In the genomic region with DNA sequence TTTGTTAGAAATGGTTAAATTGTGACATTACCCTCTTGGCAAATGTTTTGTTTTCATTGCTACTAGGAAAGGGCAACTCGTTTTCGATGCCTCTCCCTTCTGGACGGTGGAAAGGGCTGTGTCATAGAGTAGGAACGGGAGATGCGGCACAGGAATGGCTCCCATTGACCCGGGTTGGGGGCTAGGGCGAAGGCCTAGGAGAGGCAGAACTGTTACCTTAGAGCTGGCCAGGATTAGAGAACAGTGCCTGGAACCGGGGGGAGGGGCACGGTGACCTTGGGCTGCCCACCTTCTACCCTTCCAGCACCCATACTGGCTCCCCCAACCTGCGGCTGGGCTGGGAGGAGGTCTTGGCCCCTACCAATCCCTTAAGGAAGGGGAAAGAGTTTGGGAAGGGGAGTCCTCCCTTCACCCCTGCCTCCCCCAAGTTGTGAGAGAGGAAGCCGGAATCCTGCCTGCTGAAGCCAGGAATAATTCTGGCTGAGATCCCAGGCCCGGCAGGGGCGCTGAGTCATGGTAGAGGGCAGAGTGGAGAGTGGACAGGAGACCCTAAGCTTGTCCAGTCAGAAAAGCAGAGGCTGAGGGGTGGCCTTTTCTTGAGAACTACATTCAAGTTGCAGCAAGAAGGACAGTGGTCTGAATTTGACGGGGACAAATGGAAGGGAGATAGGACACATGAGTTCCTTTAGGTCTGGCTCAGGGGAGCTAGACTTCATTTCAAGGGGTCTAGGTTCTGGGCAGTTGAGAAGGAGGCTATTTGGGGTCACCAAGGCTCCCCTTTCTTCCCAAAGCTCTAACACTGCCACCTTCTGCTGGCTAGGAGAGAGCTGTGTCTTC, we compare ENCODE assay signal across 8 cellular contexts. TPM values are rescaled to one million over a fixed set of nuclear protein-coding genes. Genes with fewer than 3 reads are reported as not detected.
A peak's percentile ranks its signal among the peaks of the same experiment; 100 is the strongest.
DNase-seq lines count a peak whose midpoint lies in the region; ATAC-seq, FAIRE-seq and TF ChIP-seq lines count a peak whose summit lies in the region.

No MANE protein-coding gene starts in this region.

- H3K9me3 ChIP-seq in keratinocyte (ENCODE audit: control insufficient read depth, low read depth, low read length): no peaks in the 10 kb centered on the region

- H3K9ac ChIP-seq in keratinocyte (ENCODE audit: control insufficient read depth, extremely low read depth, insufficient read depth, low read length): peak overlapping the region; percentile 66

- FAIRE-seq in keratinocyte (lab: Jason Lieb, UNC): peak; percentile 26

- H2AFZ ChIP-seq in keratinocyte (ENCODE audit: control insufficient read depth, low read length): no peak overlapping the region

- DNase-seq in DMS 273 (lab: John Stamatoyannopoulos, UW; ENCODE audit: unreplicated experiment) (peak; percentile 85), NCI-H1092 treated with DMSO at 0.1 percent for 48 hours (lab: John Stamatoyannopoulos, UW) (peak; percentile 73), MCF 10A (ENCODE audit: unreplicated experiment) (peak; percentile 98), keratinocyte (ENCODE audit: low read depth, low spot score) (no peak), NOMO-1 treated with DMSO at 0.1 percent for 48 hours (lab: John Stamatoyannopoulos, UW; ENCODE audit: unreplicated experiment) (no peak), NCI-H2227 treated with DMSO at 0.1 percent for 48 hours (lab: John Stamatoyannopoulos, UW) (no peak)
- no peak for DNase-seq in stimulated activated effector memory CD8-positive, alpha-beta T cell treated with anti-CD3 and anti-CD28 coated beads, Interleukin-12 subunit alpha, Interleukin-12 subunit beta, amount 100 ng/mL, for 72 hours (ENCODE audit: low spot score in 2 of 2)

- H3K4me3 Mint-ChIP-seq in MCF 10A (ENCODE audit: unreplicated experiment): peak overlapping the region; percentile 79
- peak overlapping the region; percentile 70 for H3K4me3 Mint-ChIP-seq in stimulated activated effector memory CD8-positive, alpha-beta T cell treated with anti-CD3 and anti-CD28 coated beads, Interleukin-12 subunit alpha, Interleukin-12 subunit beta, amount 100 ng/mL, for 72 hours

- H3K9me3 Mint-ChIP-seq in MCF 10A (ENCODE audit: unreplicated experiment): no peaks in the 10 kb centered on the region
- no peaks in the 10 kb centered on the region for H3K9me3 Mint-ChIP-seq in stimulated activated effector memory CD8-positive, alpha-beta T cell treated with anti-CD3 and anti-CD28 coated beads, Interleukin-12 subunit alpha, Interleukin-12 subunit beta, amount 100 ng/mL, for 72 hours

- H3K9me1 ChIP-seq in keratinocyte (ENCODE audit: control insufficient read depth, extremely low read depth, insufficient read depth, low read length): peaks cover 3% of the 10 kb centered on the region

- no peaks in the 10 kb centered on the region for H3K27me3 Mint-ChIP-seq in MCF 10A (ENCODE audit: insufficient read depth, unreplicated experiment)

- peak overlapping the region; percentile 97 for H3K27ac ChIP-seq in keratinocyte (ENCODE audit: control insufficient read depth, insufficient read depth, low read length)

- H3K36me3 Mint-ChIP-seq in MCF 10A (ENCODE audit: insufficient read depth, unreplicated experiment): peaks cover 44% of the 10 kb centered on the region
- H3K36me3 Mint-ChIP-seq in stimulated activated effector memory CD8-positive, alpha-beta T cell treated with anti-CD3 and anti-CD28 coated beads, Interleukin-12 subunit alpha, Interleukin-12 subunit beta, amount 100 ng/mL, for 72 hours: peaks cover 86% of the 10 kb centered on the region

- peaks cover 20% of the 10 kb centered on the region for H4K20me1 ChIP-seq in keratinocyte (ENCODE audit: control insufficient read depth, extremely low read depth, insufficient read depth, low read length)

- dilution Hi-C loops in keratinocyte (cut with MboI; ENCODE audit: extremely low pct_ligation_motif_present, low sequenced_read_pairs): no loop called here

- POLR2A ChIA-PET in MCF 10A (lab: Yijun Ruan, JAX): interaction anchor here (0.6 to 25.7 kb wide), 19 partner anchors 7 to 861 kb away, joined by 3 to 960 read pairs (median 4); a partner anchor contains a TSS

- peaks cover 80% of the 10 kb centered on the region for H3K79me2 ChIP-seq in keratinocyte (ENCODE audit: control insufficient read depth, insufficient read depth, low read length)

- H3K4me1 Mint-ChIP-seq in MCF 10A (ENCODE audit: insufficient read depth, unreplicated experiment): peaks cover 88% of the 10 kb centered on the region
- H3K4me1 Mint-ChIP-seq in stimulated activated effector memory CD8-positive, alpha-beta T cell treated with anti-CD3 and anti-CD28 coated beads, Interleukin-12 subunit alpha, Interleukin-12 subunit beta, amount 100 ng/mL, for 72 hours: peaks cover 78% of the 10 kb centered on the region

- intact Hi-C loops in MCF 10A (cut with micrococcal nuclease): loop anchor here (1.0 kb wide), 1 partner anchor 8 kb away; a partner anchor contains a TSS

- no peak for TF ChIP-seq CTCF in MCF 10A (IDR thresholded peaks at IDR 0.05; ENCODE audit: unreplicated experiment)
- TF ChIP-seq CTCF in keratinocyte (optimal IDR thresholded peaks at IDR 0.05 in 1 of 3, IDR thresholded peaks at IDR 0.05 in 1 of 3, conservative IDR thresholded peaks at IDR 0.05 in 1 of 3; ENCODE audit: extremely low read depth in 1 of 3, insufficient read depth in 2 of 3, low read length in 3 of 3): peak in 2 of 3 experiments; percentile 33 to 48

- BruUV-seq in MCF 10A (replicated peaks; lab: Mats Ljungman, UMichigan): TSS peak; percentile 5

- peaks cover 2 to 18% of the 10 kb centered on the region in 2 experiments for H3K36me3 ChIP-seq in keratinocyte (ENCODE audit: control insufficient read depth in 2 of 2, extremely low read depth in 1 of 2, insufficient read depth in 2 of 2, low read length in 2 of 2)

- no peaks in the 10 kb centered on the region for H3K27me3 ChIP-seq in keratinocyte (ENCODE audit: control insufficient read depth, extremely low read depth, insufficient read depth, low read length)

- peak overlapping the region; percentile 96 for H3K27ac Mint-ChIP-seq in MCF 10A (ENCODE audit: low read depth, unreplicated experiment)
- H3K27ac Mint-ChIP-seq in stimulated activated effector memory CD8-positive, alpha-beta T cell treated with anti-CD3 and anti-CD28 coated beads, Interleukin-12 subunit alpha, Interleukin-12 subunit beta, amount 100 ng/mL, for 72 hours: peak overlapping the region; percentile 95

- H3K4me2 ChIP-seq in keratinocyte (ENCODE audit: control insufficient read depth, extremely low read depth, insufficient read depth, low read depth, low read length): peak overlapping the region; percentile 97

- peaks cover 91% of the 10 kb centered on the region for H3K4me1 ChIP-seq in keratinocyte (ENCODE audit: control insufficient read depth, extremely low read depth, insufficient read depth, low read length)

- CTCF ChIA-PET in MCF 10A (lab: Yijun Ruan, JAX): interaction anchor here (0.6 to 46.2 kb wide), 7 partner anchors 6 to 147 kb away, joined by 3 to 1892 read pairs (median 7); a partner anchor contains a TSS

- ATAC-seq in stimulated activated effector memory CD8-positive, alpha-beta T cell treated with anti-CD3 and anti-CD28 coated beads, Interleukin-12 subunit alpha, Interleukin-12 subunit beta, amount 100 ng/mL, for 72 hours: no peak
- no peak for ATAC-seq in GM18870 (IDR thresholded peaks at IDR 0.05; ENCODE audit: unreplicated experiment)

- peak overlapping the region; percentile 25 to 68 (median 53) for H3K4me3 ChIP-seq in keratinocyte (ENCODE audit: control insufficient read depth in 2 of 3, extremely low read depth in 1 of 3, insufficient read depth in 2 of 3, low read depth in 1 of 3, low read length in 3 of 3)

RNA-seq across cellular contexts. Expression of a gene that starts 8.2 kb away (rescaled TPM):
- 620 and 716 TPM in 2 replicates for total RNA-seq in MCF 10A (2022)
- 368 to 551 TPM (median 444 TPM) in 3 replicates for polyA plus RNA-seq in keratinocyte
- polyA plus RNA-seq in keratinocyte (2011; ENCODE audit: low read depth): 222 TPM
- polyA plus RNA-seq in keratinocyte (2011; cell fraction: cytosol; rRNA removed): 159 and 403 TPM in 2 replicates
- 626 and 729 TPM in 2 replicates for polyA plus RNA-seq in keratinocyte (2011; cell fraction: nucleus; rRNA removed)
- 224 and 699 TPM in 2 replicates for polyA plus RNA-seq in keratinocyte (2012; ENCODE audit: low replicate concordance)
- polyA minus RNA-seq in keratinocyte: 328 to 615 TPM (median 504 TPM) in 3 replicates
- polyA minus RNA-seq in keratinocyte (2011; cell fraction: cytosol; rRNA and poly(A)+ RNA removed): 757 TPM
- 433 and 457 TPM in 2 replicates for polyA minus RNA-seq in keratinocyte (2011; cell fraction: nucleus; rRNA and poly(A)+ RNA removed)

RNA-seq across cellular contexts. Expression of a gene that starts 30.6 kb away (rescaled TPM):
- total RNA-seq in MCF 10A (2022): 1.5 and 4.7 TPM in 2 replicates
- 5.7 to 11.0 TPM (median 7.9 TPM) in 3 replicates for polyA plus RNA-seq in keratinocyte
- polyA plus RNA-seq in keratinocyte (2011; ENCODE audit: low read depth): 2.6 TPM
- polyA plus RNA-seq in keratinocyte (2011; cell fraction: cytosol; rRNA removed): 6.8 and 8.9 TPM in 2 replicates
- 8.0 and 11.0 TPM in 2 replicates for polyA plus RNA-seq in keratinocyte (2011; cell fraction: nucleus; rRNA removed)
- polyA plus RNA-seq in keratinocyte (2012; ENCODE audit: low replicate concordance): 9.5 and 9.9 TPM in 2 replicates
- polyA minus RNA-seq in keratinocyte: 12.9 to 22.9 TPM (median 13.7 TPM) in 3 replicates
- polyA minus RNA-seq in keratinocyte (2011; cell fraction: cytosol; rRNA and poly(A)+ RNA removed): 6.1 TPM
- 5.4 and 10.0 TPM in 2 replicates for polyA minus RNA-seq in keratinocyte (2011; cell fraction: nucleus; rRNA and poly(A)+ RNA removed)

RNA-seq across cellular contexts. Expression of a gene that starts 40.5 kb away (rescaled TPM):
- total RNA-seq in MCF 10A (2022): 0.88 and 0.91 TPM in 2 replicates
- 1.1 to 2.0 TPM (median 1.5 TPM) in 3 replicates for polyA plus RNA-seq in keratinocyte
- 0.75 TPM for polyA plus RNA-seq in keratinocyte (2011; ENCODE audit: low read depth)
- polyA plus RNA-seq in keratinocyte (2011; cell fraction: cytosol; rRNA removed): 0.83 and 1.5 TPM in 2 replicates
- polyA plus RNA-seq in keratinocyte (2011; cell fraction: nucleus; rRNA removed): 2.9 and 4.1 TPM in 2 replicates
- polyA plus RNA-seq in keratinocyte (2012; ENCODE audit: low replicate concordance): 1.1 and 2.1 TPM in 2 replicates
- polyA minus RNA-seq in keratinocyte: 1.1 to 4.3 TPM (median 1.7 TPM) in 3 replicates
- polyA minus RNA-seq in keratinocyte (2011; cell fraction: cytosol; rRNA and poly(A)+ RNA removed): 0.96 TPM
- 2.6 and 3.1 TPM in 2 replicates for polyA minus RNA-seq in keratinocyte (2011; cell fraction: nucleus; rRNA and poly(A)+ RNA removed)

Comparison
In these comparisons a context has a peak if more than half of its experiments do, and no peak if none do; other contexts are left out.
1. DNase-seq: peak in DMS 273 (single experiment), NCI-H1092 treated with DMSO at 0.1 percent for 48 hours (single experiment) and MCF 10A (single experiment); none in keratinocyte (single experiment), stimulated activated effector memory CD8-positive, alpha-beta T cell treated with anti-CD3 and anti-CD28 coated beads, Interleukin-12 subunit alpha, Interleukin-12 subunit beta, amount 100 ng/mL, for 72 hours (0 of 2), NOMO-1 treated with DMSO at 0.1 percent for 48 hours (single experiment) and NCI-H2227 treated with DMSO at 0.1 percent for 48 hours (single experiment).